In the genomic region with DNA sequence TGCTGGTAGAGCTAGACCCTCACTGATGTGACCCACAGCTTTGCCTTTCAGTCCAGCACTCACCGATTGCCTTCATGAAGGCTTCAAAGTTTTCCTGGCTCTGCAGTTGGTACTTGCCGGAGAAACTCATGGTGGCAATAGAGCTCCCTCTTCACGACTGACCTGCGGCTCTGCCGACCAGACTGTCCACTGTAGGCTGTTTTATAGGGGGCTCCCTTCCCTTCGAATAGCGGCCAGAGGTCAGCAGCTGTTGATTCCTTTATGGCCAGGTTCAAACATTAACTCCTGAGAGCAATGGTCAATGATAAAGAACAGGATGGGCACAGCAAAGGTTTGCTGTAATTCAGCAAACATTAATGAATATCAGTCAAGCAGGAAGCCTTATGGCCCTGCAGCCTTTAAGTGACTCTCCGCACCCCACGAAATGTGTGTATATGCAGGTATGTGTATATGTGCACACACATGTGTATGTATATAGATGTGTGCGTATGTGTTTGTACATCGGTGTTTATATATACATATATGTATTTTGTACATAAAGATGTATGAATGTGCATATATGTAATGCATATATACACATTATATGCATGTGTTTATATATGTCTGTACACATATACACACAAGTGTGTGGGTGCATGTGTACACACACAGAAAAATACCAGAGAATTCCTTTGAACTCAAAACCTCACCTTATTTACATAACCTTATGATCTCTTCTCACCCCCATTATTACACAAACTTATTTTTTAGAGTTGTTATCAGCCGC, we compare ENCODE assay signal across 1 cellular context.
A peak's percentile ranks its signal among the peaks of the same experiment; 100 is the strongest.
TF ChIP-seq lines count a peak whose summit lies in the region.

FABP1 (minus strand) TSS at position 175 of the 766 bp plus-strand sequence; CDS start at position 130, 45 bp downstream.

TF ChIP-seq in HepG2, 621 proteins besides CTCF, POLR2A, EP300 and RAD21 (continued from another document and continues in another):
- TF ChIP-seq DMTF1 (CRISPR knock-in tag; IDR thresholded peaks at IDR 0.05) (no peak), ZFP91 (CRISPR knock-in tag; IDR thresholded peaks at IDR 0.05; ENCODE audit: borderline replicate concordance) (peak; percentile 71), MTF1 (CRISPR knock-in tag; IDR thresholded peaks at IDR 0.05) (no peak), ZNF407 (CRISPR knock-in tag; IDR thresholded peaks at IDR 0.05; ENCODE audit: not compliant biosample characterization) (peak; percentile 30), BRD4 (CRISPR knock-in tag; IDR thresholded peaks at IDR 0.05) (peak; percentile 92), NR2C2 (CRISPR knock-in tag; IDR thresholded peaks at IDR 0.05; ENCODE audit: borderline replicate concordance) (peak; percentile 94), NRL (CRISPR knock-in tag; IDR thresholded peaks at IDR 0.05; ENCODE audit: borderline replicate concordance) (peak; percentile 48; the same call in 1 of the 2 replicates), ZBTB25 (CRISPR knock-in tag; IDR thresholded peaks at IDR 0.05) (peak; percentile 67), PHF21A (CRISPR knock-in tag; IDR thresholded peaks at IDR 0.05) (peak; percentile 85), RXRB (CRISPR knock-in tag; IDR thresholded peaks at IDR 0.05; ENCODE audit: borderline replicate concordance) (peak; percentile 99), ZNF660 (CRISPR knock-in tag; IDR thresholded peaks at IDR 0.05; ENCODE audit: borderline replicate concordance, low read depth) (no peak), ZNF30 (CRISPR knock-in tag; IDR thresholded peaks at IDR 0.05) (no peak), ZNF468 (CRISPR knock-in tag; IDR thresholded peaks at IDR 0.05) (no peak), ZNF335 (CRISPR knock-in tag; IDR thresholded peaks at IDR 0.05) (peak; percentile 86; the same call in 1 of the 2 replicates), ZNF180 (CRISPR knock-in tag; IDR thresholded peaks at IDR 0.05; ENCODE audit: borderline replicate concordance, low read depth) (no peak), GABPB1 (CRISPR knock-in tag; IDR thresholded peaks at IDR 0.05) (no peak), GATA4 (IDR thresholded peaks at IDR 0.05; ENCODE audit: borderline replicate concordance, low read depth) (peak; percentile 97), ZNF772 (CRISPR knock-in tag; IDR thresholded peaks at IDR 0.05) (peak; percentile 90; the same call in 1 of the 2 replicates), ZFP82 (CRISPR knock-in tag; IDR thresholded peaks at IDR 0.05; ENCODE audit: borderline replicate concordance) (peak; percentile 73; the same call in 1 of the 2 replicates), KAT2B (IDR thresholded peaks at IDR 0.05; ENCODE audit: borderline replicate concordance, low read depth, low read length) (no peak), ZNF737 (CRISPR knock-in tag; IDR thresholded peaks at IDR 0.05; ENCODE audit: borderline replicate concordance) (peak; percentile 93; the same call in 1 of the 2 replicates), MBD4 (IDR thresholded peaks at IDR 0.05; ENCODE audit: borderline replicate concordance, low read length) (no peak; the same call in 1 of the 2 replicates), AGO2 (optimal IDR thresholded peaks at IDR 0.05; ENCODE audit: low read depth, low read length) (no peak), E2F2 (CRISPR knock-in tag; IDR thresholded peaks at IDR 0.05; ENCODE audit: borderline replicate concordance) (no peak), PHF8 (CRISPR knock-in tag; IDR thresholded peaks at IDR 0.05) (peak; percentile 67), CEBPG (CRISPR knock-in tag; IDR thresholded peaks at IDR 0.05) (peak; percentile 69), HNRNPUL1 (IDR thresholded peaks at IDR 0.05; ENCODE audit: low read depth, low read length) (0 out of 2 replicates have a peak, but pooled peaks have one; percentile 32), MZF1 (CRISPR knock-in tag; IDR thresholded peaks at IDR 0.05; ENCODE audit: borderline replicate concordance) (no peak)
- TF ChIP-seq, protein P1, sequence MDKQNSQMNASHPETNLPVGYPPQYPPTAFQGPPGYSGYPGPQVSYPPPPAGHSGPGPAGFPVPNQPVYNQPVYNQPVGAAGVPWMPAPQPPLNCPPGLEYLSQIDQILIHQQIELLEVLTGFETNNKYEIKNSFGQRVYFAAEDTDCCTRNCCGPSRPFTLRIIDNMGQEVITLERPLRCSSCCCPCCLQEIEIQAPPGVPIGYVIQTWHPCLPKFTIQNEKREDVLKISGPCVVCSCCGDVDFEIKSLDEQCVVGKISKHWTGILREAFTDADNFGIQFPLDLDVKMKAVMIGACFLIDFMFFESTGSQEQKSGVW (CRISPR knock-in tag; IDR thresholded peaks at IDR 0.05; ENCODE audit: borderline replicate concordance), result no peak
- TF ChIP-seq, protein P2, sequence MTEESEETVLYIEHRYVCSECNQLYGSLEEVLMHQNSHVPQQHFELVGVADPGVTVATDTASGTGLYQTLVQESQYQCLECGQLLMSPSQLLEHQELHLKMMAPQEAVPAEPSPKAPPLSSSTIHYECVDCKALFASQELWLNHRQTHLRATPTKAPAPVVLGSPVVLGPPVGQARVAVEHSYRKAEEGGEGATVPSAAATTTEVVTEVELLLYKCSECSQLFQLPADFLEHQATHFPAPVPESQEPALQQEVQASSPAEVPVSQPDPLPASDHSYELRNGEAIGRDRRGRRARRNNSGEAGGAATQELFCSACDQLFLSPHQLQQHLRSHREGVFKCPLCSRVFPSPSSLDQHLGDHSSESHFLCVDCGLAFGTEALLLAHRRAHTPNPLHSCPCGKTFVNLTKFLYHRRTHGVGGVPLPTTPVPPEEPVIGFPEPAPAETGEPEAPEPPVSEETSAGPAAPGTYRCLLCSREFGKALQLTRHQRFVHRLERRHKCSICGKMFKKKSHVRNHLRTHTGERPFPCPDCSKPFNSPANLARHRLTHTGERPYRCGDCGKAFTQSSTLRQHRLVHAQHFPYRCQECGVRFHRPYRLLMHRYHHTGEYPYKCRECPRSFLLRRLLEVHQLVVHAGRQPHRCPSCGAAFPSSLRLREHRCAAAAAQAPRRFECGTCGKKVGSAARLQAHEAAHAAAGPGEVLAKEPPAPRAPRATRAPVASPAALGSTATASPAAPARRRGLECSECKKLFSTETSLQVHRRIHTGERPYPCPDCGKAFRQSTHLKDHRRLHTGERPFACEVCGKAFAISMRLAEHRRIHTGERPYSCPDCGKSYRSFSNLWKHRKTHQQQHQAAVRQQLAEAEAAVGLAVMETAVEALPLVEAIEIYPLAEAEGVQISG (CRISPR knock-in tag; IDR thresholded peaks at IDR 0.05), result peak; percentile 88
